ENCODE assay signal across 13 cellular contexts in genomic region chr1:43316738-43317520, GRCh38. TPM values are rescaled to one million over a fixed set of nuclear protein-coding genes. Genes with fewer than 3 reads are reported as not detected.
DNase-seq lines count a peak whose midpoint lies in the region; ATAC-seq and TF ChIP-seq lines count a peak whose summit lies in the region.
"Had no signal": no experiment of that assay in that cellular context is flagged by ENCODE, and none has a peak within 500 bp of the region (broad histone marks: within the 10 kb centered on the region; RNA-seq: fewer than 3 reads in every experiment).

No MANE protein-coding gene starts in this region.

- no peaks in the 10 kb centered on the region for H3K36me3 Mint-ChIP-seq in HFFc6 (ENCODE audit: low read depth)
- H3K36me3 Mint-ChIP-seq in chondrocyte (ENCODE audit: low read depth), result no peaks in the 10 kb centered on the region

- H3K9me3 Mint-ChIP-seq in HFFc6 (no peaks in the 10 kb centered on the region), chondrocyte (ENCODE audit: low read depth) (no peaks in the 10 kb centered on the region)

- no peaks in the 10 kb centered on the region for H3K36me3 ChIP-seq in osteoblast (ENCODE audit: insufficient read depth, low read length)
- H3K36me3 ChIP-seq: adrenal gland had no signal

- H4K20me1 ChIP-seq in osteoblast (ENCODE audit: insufficient read depth, low read length), result no peaks in the 10 kb centered on the region

- no peaks in the 10 kb centered on the region for H3K4me1 ChIP-seq in osteoblast (ENCODE audit: insufficient read depth, low read length)
- H3K4me1 ChIP-seq: psoas muscle had no signal

- no peak overlapping the region for H3K4me3 Mint-ChIP-seq in HFFc6
- H3K4me3 Mint-ChIP-seq in chondrocyte (ENCODE audit: unreplicated experiment), result no peak overlapping the region

- TF ChIP-seq CTCF in HFFc6 (IDR thresholded peaks at IDR 0.05) (peak; percentile 56), chondrocyte (IDR thresholded peaks at IDR 0.05) (peak; percentile 34), osteoblast (IDR thresholded peaks at IDR 0.05; ENCODE audit: extremely low read depth, low read depth, low read length) (peak; percentile 34)

- H3K27ac Mint-ChIP-seq in HFFc6 (no peak overlapping the region), chondrocyte (ENCODE audit: unreplicated experiment) (no peak overlapping the region)

- DNase-seq in HFFc6, result no peak
- DNase-seq in chondrocyte (ENCODE audit: low spot score), result peak; percentile 39
- peak; percentile 92 for DNase-seq in osteoblast (ENCODE audit: insufficient read length, low spot score, missing footprints)
- no peak for DNase-seq in NCI-H510A (lab: John Stamatoyannopoulos, UW)
- DNase-seq: activated CD8-positive, alpha-beta memory T cell treated with anti-CD3 and anti-CD28 coated beads, Interleukin-2, amount 50 U/mL, for 4 hours; adrenal gland; COR-L47; NCI-H1092 treated with DMSO at 0.1 percent for 48 hours; NCI-H524 had no signal

- no peaks in the 10 kb centered on the region for H3K79me2 ChIP-seq in osteoblast (ENCODE audit: insufficient read depth, low read length)

- H2AFZ ChIP-seq in osteoblast (ENCODE audit: low read length), result no peak overlapping the region

- no peak overlapping the region for H3K27ac ChIP-seq in osteoblast (ENCODE audit: low read depth, low read length)
- H3K27ac ChIP-seq: adrenal gland, psoas muscle had no signal

- ATAC-seq in GM21528 (IDR thresholded peaks at IDR 0.05; ENCODE audit: low FRiP score, unreplicated experiment) (no peak), HG02970 (IDR thresholded peaks at IDR 0.05; ENCODE audit: low FRiP score, unreplicated experiment) (no peak)
- ATAC-seq: psoas muscle had no signal

- peaks cover 5% of the 10 kb centered on the region for H3K27me3 Mint-ChIP-seq in HFFc6 (ENCODE audit: insufficient read depth)
- no peaks in the 10 kb centered on the region for H3K27me3 Mint-ChIP-seq in chondrocyte (ENCODE audit: low read depth)

- H3K4me1 Mint-ChIP-seq in HFFc6 (ENCODE audit: low read depth) (peaks cover 25% of the 10 kb centered on the region), chondrocyte (ENCODE audit: low read depth) (no peaks in the 10 kb centered on the region)

- no peak overlapping the region for H3K4me3 ChIP-seq in osteoblast (ENCODE audit: insufficient read depth, low read length)
- H3K4me3 ChIP-seq: adrenal gland, psoas muscle had no signal

- no peaks in the 10 kb centered on the region for H3K9me3 ChIP-seq in osteoblast (ENCODE audit: low read depth, low read length)
- H3K9me3 ChIP-seq: adrenal gland, psoas muscle had no signal

- H3K27me3 ChIP-seq in osteoblast (ENCODE audit: insufficient read depth, low read length), result no peaks in the 10 kb centered on the region
- H3K27me3 ChIP-seq: adrenal gland had no signal

- no peak overlapping the region for H3K4me2 ChIP-seq in osteoblast (ENCODE audit: insufficient read depth, low read length)

RNA-seq across cellular contexts. Expression of gene TIE1, which starts 16.1 kb away (rescaled TPM):
- 1 to 10 TPM in 1 of 6 experiments, under 1 TPM in 4, not detected in 1; 0.33 to 1.2 (median 0.54) TPM for total RNA-seq in HFFc6 (2021; fragmentation: NEBNext Ultra II Directional; extraction: Animal tissue kit (Norgen Biotek cat#: 25700))
- total RNA-seq in chondrocyte (not detected in 3 replicates), osteoblast (not detected in 2 replicates)

RNA-seq across cellular contexts. Expression of gene MPL, which starts 20.7 kb away (rescaled TPM):
- not detected for total RNA-seq in HFFc6 (2021; fragmentation: NEBNext Ultra II Directional; extraction: Animal tissue kit (Norgen Biotek cat#: 25700))
- total RNA-seq in chondrocyte (not detected in 3 replicates), osteoblast (not detected in 2 replicates)

RNA-seq across cellular contexts. Expression of gene C1orf210, which starts 31.5 kb away (rescaled TPM):
- total RNA-seq in HFFc6 (2021; fragmentation: NEBNext Ultra II Directional; extraction: Animal tissue kit (Norgen Biotek cat#: 25700)), result not detected
- not detected in 3 replicates for total RNA-seq in chondrocyte
- not detected in 2 replicates for total RNA-seq in osteoblast
- total RNA-seq: adrenal gland, mesenteric fat pad, psoas muscle had no signal

RNA-seq across cellular contexts. Expression of gene CDC20, which starts 41.9 kb away (rescaled TPM):
- total RNA-seq in HFFc6 (2021; fragmentation: NEBNext Ultra II Directional; extraction: Animal tissue kit (Norgen Biotek cat#: 25700)), result 100 to 1,000 TPM in 5 of 6 experiments, 10 to 100 TPM in 1; 87.0 to 221 (median 183) TPM
- total RNA-seq in chondrocyte (14.4 to 16.9 TPM (median 14.5 TPM) in 3 replicates), osteoblast (4.7 and 5.3 TPM in 2 replicates)

RNA-seq across cellular contexts. Expression of gene TMEM125, which starts 47.1 kb away (rescaled TPM):
- not detected for total RNA-seq in HFFc6 (2021; fragmentation: NEBNext Ultra II Directional; extraction: Animal tissue kit (Norgen Biotek cat#: 25700))
- not detected in 3 replicates for total RNA-seq in chondrocyte
- not detected in 2 replicates for total RNA-seq in osteoblast
- total RNA-seq: mesenteric fat pad, psoas muscle had no signal

Comparison
In these comparisons a context has a peak if more than half of its experiments do, and no peak if none do; other contexts are left out.
1. DNase-seq: peak in chondrocyte (single experiment) and osteoblast (single experiment); none in HFFc6 (single experiment) and NCI-H510A (single experiment).
2. Peak in every context shown above with its lines, with median percentiles within 50 percentile points of each other: CTCF ChIP-seq.